Comparison of ENCODE assay signal across 17 cellular contexts in the genomic region with DNA sequence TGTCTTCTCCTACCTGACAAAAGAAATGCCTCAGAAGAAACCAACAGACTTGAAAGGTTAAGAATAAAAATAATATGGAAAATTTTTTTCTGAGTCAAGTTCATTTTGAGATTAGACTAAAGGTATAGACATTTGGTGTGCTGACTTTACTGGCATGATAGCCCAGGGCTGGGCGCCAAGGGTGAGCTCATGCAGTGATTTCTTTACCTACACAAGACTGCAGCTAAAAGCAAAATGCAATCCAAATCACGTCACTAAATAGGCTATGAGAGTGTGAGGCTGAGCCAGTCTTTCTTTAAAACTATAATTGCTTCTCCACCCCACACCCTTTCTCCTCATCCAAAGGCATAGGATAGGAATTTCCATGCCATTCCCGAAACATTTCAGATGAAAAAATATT.
DNase-seq lines count a peak whose midpoint lies in the region; TF ChIP-seq lines count a peak whose summit lies in the region.
"Had no signal": no experiment of that assay in that cellular context is flagged by ENCODE, and none has a peak within 500 bp of the region (broad histone marks: within the 10 kb centered on the region; RNA-seq: fewer than 3 reads in every experiment).

No MANE protein-coding gene starts in this region.

- H3K36me3 ChIP-seq in adipocyte (ENCODE audit: control insufficient read depth, insufficient read depth, low read length, severe bottlenecking) (no peaks in the 10 kb centered on the region), smooth muscle cell (ENCODE audit: low read depth) (no peaks in the 10 kb centered on the region)

- H3K4me3 ChIP-seq in adipocyte (ENCODE audit: low read length) (peak overlapping the region; percentile 33), fibroblast of mammary gland (ENCODE audit: control insufficient read depth, low read depth, low read length) (no peak overlapping the region), smooth muscle cell (no peak overlapping the region)
- H3K4me3 ChIP-seq: psoas muscle had no signal

- H3K4me1 ChIP-seq in adipocyte (ENCODE audit: control insufficient read depth, insufficient read depth, low read length): peaks cover 39% of the 10 kb centered on the region
- peaks cover 32% of the 10 kb centered on the region for H3K4me1 ChIP-seq in smooth muscle cell (ENCODE audit: low read depth)
- H3K4me1 ChIP-seq: psoas muscle had no signal

- DNase-seq in NCI-H2171 treated with DMSO at 0.1 percent for 48 hours (lab: John Stamatoyannopoulos, UW) (peak; percentile 8), NCI-H2171 (lab: John Stamatoyannopoulos, UW) (no peak), adipocyte (ENCODE audit: low read depth) (peak; percentile 28), fibroblast of mammary gland (ENCODE audit: low read depth) (peak; percentile 64), smooth muscle cell (lab: John Stamatoyannopoulos, UW; ENCODE audit: unreplicated experiment) (no peak), NCI-H82 treated with DMSO at 0.1 percent for 48 hours (lab: John Stamatoyannopoulos, UW; ENCODE audit: unreplicated experiment) (no peak), NCI-H526 treated with DMSO at 0.1 percent for 48 hours (lab: John Stamatoyannopoulos, UW) (no peak)
- DNase-seq in activated T-cell treated with anti-CD3 and anti-CD28 coated beads, Interleukin-2, amount 50 U/mL, for 48 hours: no peak
- DNase-seq: activated CD4-positive, alpha-beta T cell treated with anti-CD3 and anti-CD28 coated beads, Interleukin-2, amount 10 ng/mL, durations not matched to agents 7 days and 5 days; activated naive CD4-positive, alpha-beta T cell treated with Interleukin-2 at 50 U/mL for 16 hours; GF-D8; immature natural killer cell; NCI-H2107; NK-92 treated with Interleukin-12 subunit alpha and Interleukin-12 subunit beta, amount 100 ng/mL, for 24 hours; psoas muscle; trophoblast cell had no signal

- TF ChIP-seq CTCF in fibroblast of mammary gland (conservative IDR thresholded peaks at IDR 0.05; ENCODE audit: control insufficient read depth, insufficient read depth, low read depth, low read length): no peak
- no peak for TF ChIP-seq CTCF in smooth muscle cell (IDR thresholded peaks at IDR 0.05; ENCODE audit: borderline replicate concordance, insufficient read depth, poor library complexity, severe bottlenecking)

- peak overlapping the region; percentile 90 for H3K27ac ChIP-seq in smooth muscle cell (ENCODE audit: low read depth)
- H3K27ac ChIP-seq: psoas muscle, RWPE1 had no signal

- H3K27me3 ChIP-seq in adipocyte (replicated peaks; ENCODE audit: control insufficient read depth, insufficient read depth, low read length): no peaks in the 10 kb centered on the region
- no peaks in the 10 kb centered on the region for H3K27me3 ChIP-seq in smooth muscle cell (ENCODE audit: low read depth)

- H3K9me3 ChIP-seq in adipocyte (ENCODE audit: control insufficient read depth, low read length): no peaks in the 10 kb centered on the region
- no peaks in the 10 kb centered on the region for H3K9me3 ChIP-seq in smooth muscle cell (replicated peaks; ENCODE audit: low read depth)
- H3K9me3 ChIP-seq: psoas muscle had no signal

- H3K9ac ChIP-seq in adipocyte (ENCODE audit: low read length) (peak overlapping the region; percentile 55), smooth muscle cell (ENCODE audit: low read depth) (no peak overlapping the region)

- no peak overlapping the region for H2AFZ ChIP-seq in smooth muscle cell (ENCODE audit: low read depth)

- 79% methylated on average over 3 of the region's 3 CpGs for WGBS in smooth muscle cell (ENCODE audit: low lambda C conversion rate)

- H3K79me2 ChIP-seq in smooth muscle cell (ENCODE audit: low read depth): no peaks in the 10 kb centered on the region

- peaks cover 21% of the 10 kb centered on the region for H3F3A ChIP-seq in smooth muscle cell (ENCODE audit: low read depth)

- H4K20me1 ChIP-seq in smooth muscle cell (ENCODE audit: low read depth): no peaks in the 10 kb centered on the region

- H3K4me2 ChIP-seq in smooth muscle cell: peak overlapping the region; percentile 38

Comparison
In these comparisons a context has a peak if more than half of its experiments do, and no peak if none do; other contexts are left out.
1. DNase-seq: peak in NCI-H2171 treated with DMSO at 0.1 percent for 48 hours (single experiment), adipocyte (single experiment) and fibroblast of mammary gland (single experiment); none in NCI-H2171 (single experiment), smooth muscle cell (single experiment), NCI-H82 treated with DMSO at 0.1 percent for 48 hours (single experiment), activated T-cell treated with anti-CD3 and anti-CD28 coated beads, Interleukin-2, amount 50 U/mL, for 48 hours (0 of 2) and NCI-H526 treated with DMSO at 0.1 percent for 48 hours (single experiment).